ENCODE assay signal across 17 cellular contexts in genomic region chr11:36141161-36141560, GRCh38.
DNase-seq lines count a peak whose midpoint lies in the region; ATAC-seq and TF ChIP-seq lines count a peak whose summit lies in the region.
"Had no signal": no experiment of that assay in that cellular context is flagged by ENCODE, and none has a peak within 500 bp of the region (broad histone marks: within the 10 kb centered on the region; RNA-seq: fewer than 3 reads in every experiment).

No MANE protein-coding gene starts in this region.

- peaks cover 6 to 14% (median 11%) of the 10 kb centered on the region in 3 experiments; a peak in 6 of 7 replicates for H3K36me3 Mint-ChIP-seq in H9 (ENCODE audit: insufficient read depth in 1 of 3, low read depth in 3 of 3)
- peaks cover 12% of the 10 kb centered on the region for H3K36me3 Mint-ChIP-seq in WTC11

- H4K20me1 ChIP-seq in H9 (ENCODE audit: control insufficient read depth, insufficient read depth, insufficient read length) (no peaks in the 10 kb centered on the region), osteoblast (ENCODE audit: insufficient read depth, low read length) (no peaks in the 10 kb centered on the region)

- no peaks in the 10 kb centered on the region for H3K79me1 ChIP-seq in H9 (ENCODE audit: insufficient read depth, low read depth, low read length, poor library complexity, severe bottlenecking)

- H3K27ac Mint-ChIP-seq in H9 (peak overlapping the region; percentile 38 to 44 (median 43); a peak in 5 of 7 replicates), WTC11 (peak overlapping the region; percentile 16; the same call in 1 of the 2 replicates)

- H3K4me3 ChIP-seq in osteoblast (ENCODE audit: insufficient read depth, low read length) = no peak overlapping the region
- H3K4me3 ChIP-seq: MG63 had no signal

- no peak overlapping the region for H3K9ac ChIP-seq in H9 (ENCODE audit: extremely low read depth, insufficient read length, low read length)

- peaks cover 3 to 8% of the 10 kb centered on the region in 2 experiments; a peak in 2 of 5 replicates for H3K9me3 Mint-ChIP-seq in H9
- 0 out of 2 replicates have a peak, but pooled peaks cover 6% of the 10 kb centered on the region for H3K9me3 Mint-ChIP-seq in WTC11

- whole genome bisulfite sequencing in H9 (ENCODE audit: extremely low coverage, insufficient read length, low lambda C conversion rate) = no CpG with 5 or more reads among the region's 6 CpGs

- no peak overlapping the region for H2BK5ac ChIP-seq in H9 (ENCODE audit: insufficient read length, low read length)

- H2BK120ac ChIP-seq in H9 (ENCODE audit: low read depth, low read length, poor library complexity, severe bottlenecking) = no peak overlapping the region

- no peaks in the 10 kb centered on the region for H3K36me3 ChIP-seq in osteoblast (ENCODE audit: insufficient read depth, low read length)

- no peaks in the 10 kb centered on the region for H3K79me2 ChIP-seq in H9 (ENCODE audit: insufficient read depth, low read length)
- no peaks in the 10 kb centered on the region for H3K79me2 ChIP-seq in osteoblast (ENCODE audit: insufficient read depth, low read length)

- no peak overlapping the region for H3K18ac ChIP-seq in H9 (ENCODE audit: insufficient read length, low read depth, low read length)

- H3K4me3 Mint-ChIP-seq in H9 = no peak overlapping the region
- H3K4me3 Mint-ChIP-seq in WTC11 = no peak overlapping the region

- H3K27me3 Mint-ChIP-seq in H9 (ENCODE audit: low read depth) (no peaks in the 10 kb centered on the region), WTC11 (ENCODE audit: low read depth) (no peaks in the 10 kb centered on the region)

- H2BK20ac ChIP-seq in H9 (ENCODE audit: low read depth, low read length, poor library complexity, severe bottlenecking) = no peak overlapping the region

- DNase-seq in H9 (no peak), WTC11 (ENCODE audit: low spot score) (no peak), left kidney (ENCODE audit: low read depth, low spot score) (peak; percentile 91), osteoblast (ENCODE audit: insufficient read length, low spot score, missing footprints) (peak; percentile 82), HUDEP-2 (lab: John Stamatoyannopoulos, UW; ENCODE audit: unreplicated experiment in 76 of 76) (no peak), left ventricle myocardium superior (no peak)
- DNase-seq: Calu3, GF-D8, KG1, MG63, NCI-H1930, NCI-H2107, PC-3, SHP77 had no signal

- TF ChIP-seq CTCF in H9 (conservative IDR thresholded peaks at IDR 0.05) (no peak), WTC11 (IDR thresholded peaks at IDR 0.05) (no peak), osteoblast (IDR thresholded peaks at IDR 0.05; ENCODE audit: extremely low read depth, low read depth, low read length) (no peak)

- H2AFZ ChIP-seq in H9 (ENCODE audit: low read length) (no peak overlapping the region), osteoblast (ENCODE audit: low read length) (no peak overlapping the region)

- no peak overlapping the region for H3K4ac ChIP-seq in H9 (ENCODE audit: low read depth, low read length)

- no peak overlapping the region for H2BK15ac ChIP-seq in H9 (ENCODE audit: low read depth, low read length)

- CTCF ChIA-PET in WTC11 (lab: Charles Lee) = interaction anchor here (0.6 to 1.8 kb wide), 6 partner anchors 8 to 319 kb away, joined by 3 to 20 read pairs (median 5); no protein-coding TSS in a partner anchor

- H3K4me1 Mint-ChIP-seq in H9 = peaks cover 29 to 32% of the 10 kb centered on the region in 2 experiments
- H3K4me1 Mint-ChIP-seq in WTC11 = peaks cover 42% of the 10 kb centered on the region

- H3K23ac ChIP-seq in H9 (ENCODE audit: insufficient read length, low read depth, low read length) = no peak overlapping the region

- H3K9me3 ChIP-seq in H9 (ENCODE audit: control insufficient read depth, low read depth, low read length) (no peaks in the 10 kb centered on the region), osteoblast (ENCODE audit: low read depth, low read length) (no peaks in the 10 kb centered on the region)
- H3K9me3 ChIP-seq: MG63 had no signal

- H3K27me3 ChIP-seq in H9 (ENCODE audit: insufficient read depth, low read length) (no peaks in the 10 kb centered on the region), osteoblast (ENCODE audit: insufficient read depth, low read length) (no peaks in the 10 kb centered on the region)
- H3K27me3 ChIP-seq: MG63 had no signal

- no peak overlapping the region for H4K91ac ChIP-seq in H9 (ENCODE audit: insufficient read length, low read depth, low read length)

- no peak overlapping the region for H3K56ac ChIP-seq in H9 (ENCODE audit: insufficient read length, low read depth, low read length)

- no peak overlapping the region for H2BK12ac ChIP-seq in H9 (ENCODE audit: insufficient read length, low read depth, low read length)

- H3K27ac ChIP-seq in H9 (ENCODE audit: insufficient read length, low read depth, low read length) = no peak overlapping the region
- no peak overlapping the region for H3K27ac ChIP-seq in osteoblast (ENCODE audit: low read depth, low read length)
- H3K27ac ChIP-seq: C4-2B had no signal

- peaks cover 15% of the 10 kb centered on the region; the same call in 1 of the 2 replicates for H3K4me1 ChIP-seq in H9 (ENCODE audit: insufficient read depth, low read length)
- H3K4me1 ChIP-seq in osteoblast (ENCODE audit: insufficient read depth, low read length) = peaks cover 6% of the 10 kb centered on the region

- ATAC-seq in WTC11 (peak; percentile 29; the same call in 1 of the 2 replicates), left ventricle myocardium superior (no peak), HG02588 (IDR thresholded peaks at IDR 0.05; ENCODE audit: unreplicated experiment) (no peak), HG03025 (IDR thresholded peaks at IDR 0.05; ENCODE audit: low FRiP score, unreplicated experiment) (no peak)
- ATAC-seq: PC-3 had no signal

- no peak overlapping the region for H4K8ac ChIP-seq in H9 (replicated peaks; ENCODE audit: insufficient read length, low read depth, low read length)

- intact Hi-C loops in left ventricle myocardium superior (cut with micrococcal nuclease) = no loop called here

- H4K5ac ChIP-seq in H9 (ENCODE audit: insufficient read length, low read depth, low read length) = no peak overlapping the region

- H3K23me2 ChIP-seq in H9 (ENCODE audit: insufficient read length, low read depth, low read length, poor library complexity, severe bottlenecking) = no peaks in the 10 kb centered on the region

- H3K4me2 ChIP-seq in H9 (ENCODE audit: insufficient read depth, insufficient read length, low read length) (no peak overlapping the region), osteoblast (ENCODE audit: insufficient read depth, low read length) (no peak overlapping the region)

- no peak overlapping the region for H2AK5ac ChIP-seq in H9 (ENCODE audit: insufficient read length, low read length)

- H3K14ac ChIP-seq in H9 (ENCODE audit: insufficient read depth, low read length) = no peak overlapping the region

- POLR2A ChIA-PET in WTC11 (lab: Charles Lee) = no interaction called here

- no peak overlapping the region for H3T11ph ChIP-seq in H9 (ENCODE audit: low read length)

TF ChIP-seq in WTC11, 78 proteins besides CTCF, POLR2A, EP300 and RAD21:
- no peak for TF ChIP-seq EMX1 (CRISPR knock-in tag; IDR thresholded peaks at IDR 0.05)
- TF ChIP-seq NR3C1 (CRISPR knock-in tag; conservative IDR thresholded peaks at IDR 0.05; ENCODE audit: low read depth) = no peak
- TF ChIP-seq NFYB (CRISPR knock-in tag; conservative IDR thresholded peaks at IDR 0.05; ENCODE audit: low read depth) = no peak
- no peak for TF ChIP-seq TEAD1 (CRISPR knock-in tag; IDR thresholded peaks at IDR 0.05)
- no peak for TF ChIP-seq ZNF219 (CRISPR knock-in tag; IDR thresholded peaks at IDR 0.05; ENCODE audit: borderline replicate concordance)
- no peak for TF ChIP-seq RORB (CRISPR knock-in tag; IDR thresholded peaks at IDR 0.05)
- TF ChIP-seq NFATC4 (CRISPR knock-in tag; IDR thresholded peaks at IDR 0.05) = no peak
- TF ChIP-seq ZNF423 (CRISPR knock-in tag; IDR thresholded peaks at IDR 0.05) = no peak

Comparison
In these comparisons a context has a peak if more than half of its experiments do, and no peak if none do; other contexts are left out.
1. DNase-seq: peak in left kidney (single experiment) and osteoblast (single experiment); none in H9 (single experiment), WTC11 (single experiment), HUDEP-2 (0 of 76) and left ventricle myocardium superior (single experiment).